In the genomic region with DNA sequence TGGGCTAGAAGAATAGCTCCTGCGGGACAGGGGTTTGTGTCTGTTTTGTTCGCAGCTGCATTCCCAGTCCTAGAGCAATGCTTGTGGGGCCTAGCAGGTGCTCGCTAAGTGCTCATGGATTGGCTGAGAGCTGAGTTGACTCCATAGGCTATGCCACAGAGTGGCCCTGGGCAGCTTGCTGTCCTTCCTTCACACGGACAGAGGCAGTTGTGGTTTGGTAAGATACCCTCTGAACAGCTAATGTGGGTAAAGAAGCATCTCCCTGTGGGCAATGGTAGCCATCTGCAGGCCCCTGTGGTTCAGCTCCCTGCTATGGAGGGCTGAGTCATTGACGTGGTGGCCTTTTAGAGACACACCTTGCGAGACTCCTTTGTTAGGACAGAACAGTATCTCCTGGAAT, we compare ENCODE assay signal across 20 cellular contexts. TPM values are rescaled to one million over a fixed set of nuclear protein-coding genes. Genes with fewer than 3 reads are reported as not detected.
DNase-seq lines count a peak whose midpoint lies in the region; ATAC-seq and TF ChIP-seq lines count a peak whose summit lies in the region.
"Had no signal": no experiment of that assay in that cellular context is flagged by ENCODE, and none has a peak within 500 bp of the region (broad histone marks: within the 10 kb centered on the region; RNA-seq: fewer than 3 reads in every experiment).

No MANE protein-coding gene starts in this region.

- TF ChIP-seq CTCF in endothelial cell (IDR thresholded peaks at IDR 0.05; ENCODE audit: unreplicated experiment) (no peak), neural progenitor cell (IDR thresholded peaks at IDR 0.05) (no peak)

- H3K27me3 Mint-ChIP-seq in endothelial cell (ENCODE audit: unreplicated experiment) (peaks cover 2% of the 10 kb centered on the region), neural progenitor cell (ENCODE audit: insufficient read depth, low read depth) (peaks cover 9% of the 10 kb centered on the region)

- DNase-seq in activated CD4-positive, CD25-positive, alpha-beta regulatory T cell treated with anti-CD3 and anti-CD28 coated beads, Interleukin-2, amount 50 U/mL, for 72 hours = peak; percentile 27
- DNase-seq in activated CD4-positive, CD25-positive, alpha-beta regulatory T cell (lab: John Stamatoyannopoulos, UW) = no peak
- DNase-seq in LHCN-M2 (ENCODE audit: low read depth) = peak; percentile 48
- DNase-seq in endothelial cell (ENCODE audit: low spot score) = no peak
- DNase-seq in renal cortical epithelial cell (ENCODE audit: low read depth) = peak; percentile 49
- DNase-seq in neural progenitor cell (ENCODE audit: low spot score) = no peak
- DNase-seq: activated T-cell treated with anti-CD3 and anti-CD28 coated beads, Interleukin-2, amount 50 U/mL, for 1 hour; caudate nucleus; effector memory CD4-positive, alpha-beta T cell; foreskin fibroblast; H9; NCI-H1105; NCI-H2171; nephron progenitor cell; retina had no signal

- no peaks in the 10 kb centered on the region for H3K79me2 ChIP-seq in neural progenitor cell (ENCODE audit: low read depth)

- H4K20me1 ChIP-seq in neural progenitor cell (ENCODE audit: low read depth) = no peaks in the 10 kb centered on the region

- H3K36me3 Mint-ChIP-seq in endothelial cell (ENCODE audit: low read depth, unreplicated experiment) = no peaks in the 10 kb centered on the region
- H3K36me3 Mint-ChIP-seq in neural progenitor cell = no peaks in the 10 kb centered on the region
- H3K36me3 Mint-ChIP-seq: CD8-positive, alpha-beta T cell had no signal

- no peak overlapping the region for H3K27ac ChIP-seq in neural progenitor cell

- no peaks in the 10 kb centered on the region for H3K36me3 ChIP-seq in neural progenitor cell

- H3K9me3 ChIP-seq in neural progenitor cell (ENCODE audit: low read depth) = no peaks in the 10 kb centered on the region

- H3K9ac ChIP-seq in neural progenitor cell = no peak overlapping the region

- H3K4me3 ChIP-seq in neural progenitor cell = no peak overlapping the region
- H3K4me3 ChIP-seq: GM12878 had no signal

- H3F3A ChIP-seq in neural progenitor cell (ENCODE audit: low read depth) = no peaks in the 10 kb centered on the region

- H3K27ac Mint-ChIP-seq in endothelial cell (ENCODE audit: unreplicated experiment) = no peak overlapping the region
- no peak overlapping the region for H3K27ac Mint-ChIP-seq in neural progenitor cell
- H3K27ac Mint-ChIP-seq: CD8-positive, alpha-beta T cell; H9; nephron progenitor cell had no signal

- ATAC-seq in GM21515 (IDR thresholded peaks at IDR 0.05; ENCODE audit: unreplicated experiment) (no peak), HG03280 (IDR thresholded peaks at IDR 0.05; ENCODE audit: unreplicated experiment) (no peak)
- ATAC-seq: activated CD4-positive, CD25-positive, alpha-beta regulatory T cell treated with anti-CD3 and anti-CD28 coated beads, Interleukin-2, amount 50 U/mL, for 24 hours; CD8-positive, alpha-beta T cell; GM12878 had no signal

- H3K4me3 Mint-ChIP-seq in endothelial cell (ENCODE audit: unreplicated experiment) (peak overlapping the region; percentile 32), neural progenitor cell (no peak overlapping the region)
- H3K4me3 Mint-ChIP-seq: CD8-positive, alpha-beta T cell; H9; nephron progenitor cell had no signal

- H3K27me3 ChIP-seq in neural progenitor cell = no peaks in the 10 kb centered on the region

- H3K4me1 Mint-ChIP-seq in endothelial cell (ENCODE audit: unreplicated experiment) (peaks cover 8% of the 10 kb centered on the region), neural progenitor cell (peaks cover 31% of the 10 kb centered on the region)

- H2AFZ ChIP-seq in neural progenitor cell (replicated peaks) = no peak overlapping the region

- no peaks in the 10 kb centered on the region for H3K9me3 Mint-ChIP-seq in endothelial cell (ENCODE audit: unreplicated experiment)
- no peaks in the 10 kb centered on the region for H3K9me3 Mint-ChIP-seq in neural progenitor cell
- H3K9me3 Mint-ChIP-seq: CD8-positive, alpha-beta T cell had no signal

- no peak overlapping the region for H3K4me2 ChIP-seq in neural progenitor cell

- H3K4me1 ChIP-seq in neural progenitor cell = peaks cover 9% of the 10 kb centered on the region

RNA-seq across cellular contexts. Expression of a gene that starts 23.5 kb away (rescaled TPM):
- total RNA-seq in LHCN-M2 (2014; rRNA removed) (23.7 and 27.2 TPM in 2 replicates), endothelial cell (ENCODE audit: unreplicated experiment) (178 TPM), renal cortical epithelial cell (60.5 and 75.0 TPM in 2 replicates), neural progenitor cell (ENCODE audit: low replicate concordance) (116 and 171 TPM in 2 replicates)
- 9.0 TPM for polyA plus RNA-seq in LHCN-M2 (2012)

Comparison
In these comparisons a context has a peak if more than half of its experiments do, and no peak if none do; other contexts are left out.
1. DNase-seq: peak in activated CD4-positive, CD25-positive, alpha-beta regulatory T cell treated with anti-CD3 and anti-CD28 coated beads, Interleukin-2, amount 50 U/mL, for 72 hours (single experiment), LHCN-M2 (single experiment) and renal cortical epithelial cell (single experiment); none in activated CD4-positive, CD25-positive, alpha-beta regulatory T cell (0 of 4), endothelial cell (single experiment) and neural progenitor cell (single experiment).